1 cellular context compared by ENCODE assay signal in the genomic region with DNA sequence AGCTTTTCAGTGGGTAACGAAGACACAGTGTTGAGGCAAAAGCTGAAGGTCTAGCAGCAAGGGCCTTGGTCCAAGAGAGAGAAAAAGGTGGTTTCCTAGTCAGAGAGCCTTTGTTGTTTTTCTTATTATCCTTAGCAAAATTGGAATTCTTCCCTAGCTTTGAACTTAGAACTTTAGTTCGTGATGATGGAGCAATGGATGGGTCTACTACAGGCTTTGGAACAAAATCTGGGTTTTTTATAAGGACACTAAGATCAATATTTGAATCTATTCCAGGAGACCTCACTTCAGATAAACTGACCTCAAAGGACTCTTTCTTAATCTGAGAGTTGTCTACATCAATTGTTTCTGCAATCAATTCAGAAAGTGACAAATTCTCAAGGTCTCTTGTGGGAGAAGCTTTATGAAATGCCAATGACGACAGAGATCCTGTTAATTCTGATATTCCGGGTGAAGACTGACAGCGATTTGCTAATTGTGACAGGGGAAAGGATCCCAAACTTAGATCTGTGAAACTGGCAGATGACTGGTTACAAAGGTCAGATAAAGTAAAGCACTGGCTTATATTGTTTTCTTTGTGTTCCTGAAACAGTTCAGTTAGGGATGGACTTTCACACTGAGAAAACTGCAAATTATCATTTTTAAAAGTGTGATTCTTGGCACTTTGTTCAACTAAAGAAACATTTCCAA.
TF ChIP-seq lines count a peak whose summit lies in the region.

No MANE protein-coding gene starts in this region.

TF ChIP-seq in HepG2, 621 proteins besides CTCF, POLR2A, EP300 and RAD21:
- TF ChIP-seq CREB1 (IDR thresholded peaks at IDR 0.05) (peak; percentile 36; the same call in 1 of the 2 replicates), CREB1 (CRISPR knock-in tag; IDR thresholded peaks at IDR 0.05) (peak; percentile 49; the same call in 1 of the 2 replicates), HNF4G (IDR thresholded peaks at IDR 0.05; ENCODE audit: borderline replicate concordance, low read depth, low read length) (peak; percentile 34; the same call in 1 of the 2 replicates), HNF4G (CRISPR knock-in tag; IDR thresholded peaks at IDR 0.05; ENCODE audit: borderline replicate concordance, low read depth) (no peak), ZNF136 (CRISPR knock-in tag; IDR thresholded peaks at IDR 0.05; ENCODE audit: low read depth) (no peak), KDM5A (IDR thresholded peaks at IDR 0.05; ENCODE audit: borderline replicate concordance, low read length) (no peak), SOX5 (CRISPR knock-in tag; IDR thresholded peaks at IDR 0.05; ENCODE audit: borderline replicate concordance) (0 out of 2 replicates have a peak, but pooled peaks have one; percentile 25), SAFB2 (CRISPR knock-in tag; IDR thresholded peaks at IDR 0.05; ENCODE audit: borderline replicate concordance, low read depth) (no peak), ZNF839 (CRISPR knock-in tag; IDR thresholded peaks at IDR 0.05; ENCODE audit: borderline replicate concordance) (no peak), ZNF343 (CRISPR knock-in tag; IDR thresholded peaks at IDR 0.05) (no peak), DPF2 (CRISPR knock-in tag; IDR thresholded peaks at IDR 0.05; ENCODE audit: borderline replicate concordance, low read depth) (0 out of 2 replicates have a peak, but pooled peaks have one; percentile 35), FOXJ3 (CRISPR knock-in tag; IDR thresholded peaks at IDR 0.05; ENCODE audit: borderline replicate concordance) (0 out of 2 replicates have a peak, but pooled peaks have one; percentile 53), ZNF616 (CRISPR knock-in tag; IDR thresholded peaks at IDR 0.05; ENCODE audit: low read depth) (no peak), ZSCAN29 (CRISPR knock-in tag; conservative IDR thresholded peaks at IDR 0.05) (0 out of 2 replicates have a peak, but pooled peaks have one; percentile 10), SOX6 (IDR thresholded peaks at IDR 0.05) (no peak), SOX6 (CRISPR knock-in tag; IDR thresholded peaks at IDR 0.05) (peak; percentile 65), ZNF382 (CRISPR knock-in tag; IDR thresholded peaks at IDR 0.05; ENCODE audit: borderline replicate concordance) (no peak), GFI1 (CRISPR knock-in tag; IDR thresholded peaks at IDR 0.05; ENCODE audit: borderline replicate concordance) (peak; percentile 25; the same call in 1 of the 2 replicates), KMT2B (CRISPR knock-in tag; IDR thresholded peaks at IDR 0.05) (peak; percentile 32; the same call in 1 of the 2 replicates), MEIS2 (CRISPR knock-in tag; IDR thresholded peaks at IDR 0.05) (no peak), CHD4 (IDR thresholded peaks at IDR 0.05; ENCODE audit: borderline replicate concordance, low read length) (0 out of 2 replicates have a peak, but pooled peaks have one; percentile 31), ZNF367 (CRISPR knock-in tag; IDR thresholded peaks at IDR 0.05; ENCODE audit: borderline replicate concordance) (no peak), SAP130 (CRISPR knock-in tag; IDR thresholded peaks at IDR 0.05; ENCODE audit: low read depth) (no peak), ZNF781 (CRISPR knock-in tag; IDR thresholded peaks at IDR 0.05; ENCODE audit: borderline replicate concordance, not compliant biosample characterization) (no peak), SYNCRIP (IDR thresholded peaks at IDR 0.05; ENCODE audit: insufficient read depth, low read depth, low read length) (no peak), YY1 (IDR thresholded peaks at IDR 0.05; ENCODE audit: insufficient read depth, insufficient replicate concordance, low read depth, low read length) (no peak), NR2F6 (IDR thresholded peaks at IDR 0.05) (peak; percentile 26), NR2F6 (CRISPR knock-in tag; IDR thresholded peaks at IDR 0.05) (no peak), RBM39 (IDR thresholded peaks at IDR 0.05; ENCODE audit: low read depth, low read length, poor library complexity, severe bottlenecking) (no peak), ASH2L (IDR thresholded peaks at IDR 0.05; ENCODE audit: insufficient read length, low read depth, low read length) (peak; percentile 30), HNF4A (CRISPR knock-in tag; IDR thresholded peaks at IDR 0.05) (peak; percentile 58), ZNF446 (CRISPR knock-in tag; IDR thresholded peaks at IDR 0.05) (no peak), TARDBP (CRISPR knock-in tag; IDR thresholded peaks at IDR 0.05) (no peak), NONO (IDR thresholded peaks at IDR 0.05) (no peak), NONO (CRISPR knock-in tag; conservative IDR thresholded peaks at IDR 0.05) (no peak), GABPB1 (CRISPR knock-in tag; IDR thresholded peaks at IDR 0.05) (no peak), ZFP36L1 (CRISPR knock-in tag; IDR thresholded peaks at IDR 0.05) (0 out of 2 replicates have a peak, but pooled peaks have one; percentile 59), ZMYM4 (CRISPR knock-in tag; IDR thresholded peaks at IDR 0.05) (peak; percentile 16; the same call in 1 of the 2 replicates)
- TF ChIP-seq, protein P1, sequence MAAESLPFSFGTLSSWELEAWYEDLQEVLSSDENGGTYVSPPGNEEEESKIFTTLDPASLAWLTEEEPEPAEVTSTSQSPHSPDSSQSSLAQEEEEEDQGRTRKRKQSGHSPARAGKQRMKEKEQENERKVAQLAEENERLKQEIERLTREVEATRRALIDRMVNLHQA (CRISPR knock-in tag; IDR thresholded peaks at IDR 0.05) = no peak
- TF ChIP-seq, protein P2, sequence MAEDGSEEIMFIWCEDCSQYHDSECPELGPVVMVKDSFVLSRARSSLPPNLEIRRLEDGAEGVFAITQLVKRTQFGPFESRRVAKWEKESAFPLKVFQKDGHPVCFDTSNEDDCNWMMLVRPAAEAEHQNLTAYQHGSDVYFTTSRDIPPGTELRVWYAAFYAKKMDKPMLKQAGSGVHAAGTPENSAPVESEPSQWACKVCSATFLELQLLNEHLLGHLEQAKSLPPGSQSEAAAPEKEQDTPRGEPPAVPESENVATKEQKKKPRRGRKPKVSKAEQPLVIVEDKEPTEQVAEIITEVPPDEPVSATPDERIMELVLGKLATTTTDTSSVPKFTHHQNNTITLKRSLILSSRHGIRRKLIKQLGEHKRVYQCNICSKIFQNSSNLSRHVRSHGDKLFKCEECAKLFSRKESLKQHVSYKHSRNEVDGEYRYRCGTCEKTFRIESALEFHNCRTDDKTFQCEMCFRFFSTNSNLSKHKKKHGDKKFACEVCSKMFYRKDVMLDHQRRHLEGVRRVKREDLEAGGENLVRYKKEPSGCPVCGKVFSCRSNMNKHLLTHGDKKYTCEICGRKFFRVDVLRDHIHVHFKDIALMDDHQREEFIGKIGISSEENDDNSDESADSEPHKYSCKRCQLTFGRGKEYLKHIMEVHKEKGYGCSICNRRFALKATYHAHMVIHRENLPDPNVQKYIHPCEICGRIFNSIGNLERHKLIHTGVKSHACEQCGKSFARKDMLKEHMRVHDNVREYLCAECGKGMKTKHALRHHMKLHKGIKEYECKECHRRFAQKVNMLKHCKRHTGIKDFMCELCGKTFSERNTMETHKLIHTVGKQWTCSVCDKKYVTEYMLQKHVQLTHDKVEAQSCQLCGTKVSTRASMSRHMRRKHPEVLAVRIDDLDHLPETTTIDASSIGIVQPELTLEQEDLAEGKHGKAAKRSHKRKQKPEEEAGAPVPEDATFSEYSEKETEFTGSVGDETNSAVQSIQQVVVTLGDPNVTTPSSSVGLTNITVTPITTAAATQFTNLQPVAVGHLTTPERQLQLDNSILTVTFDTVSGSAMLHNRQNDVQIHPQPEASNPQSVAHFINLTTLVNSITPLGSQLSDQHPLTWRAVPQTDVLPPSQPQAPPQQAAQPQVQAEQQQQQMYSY (CRISPR knock-in tag; IDR thresholded peaks at IDR 0.05) = no peak
- TF ChIP-seq, protein P3, sequence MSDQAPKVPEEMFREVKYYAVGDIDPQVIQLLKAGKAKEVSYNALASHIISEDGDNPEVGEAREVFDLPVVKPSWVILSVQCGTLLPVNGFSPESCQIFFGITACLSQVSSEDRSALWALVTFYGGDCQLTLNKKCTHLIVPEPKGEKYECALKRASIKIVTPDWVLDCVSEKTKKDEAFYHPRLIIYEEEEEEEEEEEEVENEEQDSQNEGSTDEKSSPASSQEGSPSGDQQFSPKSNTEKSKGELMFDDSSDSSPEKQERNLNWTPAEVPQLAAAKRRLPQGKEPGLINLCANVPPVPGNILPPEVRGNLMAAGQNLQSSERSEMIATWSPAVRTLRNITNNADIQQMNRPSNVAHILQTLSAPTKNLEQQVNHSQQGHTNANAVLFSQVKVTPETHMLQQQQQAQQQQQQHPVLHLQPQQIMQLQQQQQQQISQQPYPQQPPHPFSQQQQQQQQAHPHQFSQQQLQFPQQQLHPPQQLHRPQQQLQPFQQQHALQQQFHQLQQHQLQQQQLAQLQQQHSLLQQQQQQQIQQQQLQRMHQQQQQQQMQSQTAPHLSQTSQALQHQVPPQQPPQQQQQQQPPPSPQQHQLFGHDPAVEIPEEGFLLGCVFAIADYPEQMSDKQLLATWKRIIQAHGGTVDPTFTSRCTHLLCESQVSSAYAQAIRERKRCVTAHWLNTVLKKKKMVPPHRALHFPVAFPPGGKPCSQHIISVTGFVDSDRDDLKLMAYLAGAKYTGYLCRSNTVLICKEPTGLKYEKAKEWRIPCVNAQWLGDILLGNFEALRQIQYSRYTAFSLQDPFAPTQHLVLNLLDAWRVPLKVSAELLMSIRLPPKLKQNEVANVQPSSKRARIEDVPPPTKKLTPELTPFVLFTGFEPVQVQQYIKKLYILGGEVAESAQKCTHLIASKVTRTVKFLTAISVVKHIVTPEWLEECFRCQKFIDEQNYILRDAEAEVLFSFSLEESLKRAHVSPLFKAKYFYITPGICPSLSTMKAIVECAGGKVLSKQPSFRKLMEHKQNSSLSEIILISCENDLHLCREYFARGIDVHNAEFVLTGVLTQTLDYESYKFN (CRISPR knock-in tag; conservative IDR thresholded peaks at IDR 0.05) = peak; percentile 40; the same call in 1 of the 2 replicates
- TF ChIP-seq, protein P4, sequence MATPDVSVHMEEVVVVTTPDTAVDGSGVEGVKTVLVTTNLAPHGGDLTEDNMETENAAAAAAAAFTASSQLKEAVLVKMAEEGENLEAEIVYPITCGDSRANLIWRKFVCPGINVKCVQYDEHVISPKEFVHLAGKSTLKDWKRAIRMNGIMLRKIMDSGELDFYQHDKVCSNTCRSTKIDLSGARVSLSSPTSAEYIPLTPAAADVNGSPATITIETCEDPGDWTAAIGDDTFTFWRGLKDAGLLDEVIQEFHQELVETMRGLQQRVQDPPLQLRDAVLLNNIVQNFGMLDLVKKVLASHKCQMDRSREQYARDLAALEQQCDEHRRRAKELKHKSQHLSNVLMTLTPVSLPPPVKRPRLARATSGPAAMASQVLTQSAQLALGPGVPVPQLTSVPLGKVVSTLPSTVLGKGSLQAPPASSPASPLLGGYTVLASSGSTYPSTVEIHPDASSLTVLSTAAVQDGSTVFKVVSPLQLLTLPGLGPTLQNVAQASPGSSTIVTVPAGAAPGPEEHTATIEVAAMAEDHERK (CRISPR knock-in tag; IDR thresholded peaks at IDR 0.05; ENCODE audit: low read depth) = no peak
- TF ChIP-seq, protein P5, sequence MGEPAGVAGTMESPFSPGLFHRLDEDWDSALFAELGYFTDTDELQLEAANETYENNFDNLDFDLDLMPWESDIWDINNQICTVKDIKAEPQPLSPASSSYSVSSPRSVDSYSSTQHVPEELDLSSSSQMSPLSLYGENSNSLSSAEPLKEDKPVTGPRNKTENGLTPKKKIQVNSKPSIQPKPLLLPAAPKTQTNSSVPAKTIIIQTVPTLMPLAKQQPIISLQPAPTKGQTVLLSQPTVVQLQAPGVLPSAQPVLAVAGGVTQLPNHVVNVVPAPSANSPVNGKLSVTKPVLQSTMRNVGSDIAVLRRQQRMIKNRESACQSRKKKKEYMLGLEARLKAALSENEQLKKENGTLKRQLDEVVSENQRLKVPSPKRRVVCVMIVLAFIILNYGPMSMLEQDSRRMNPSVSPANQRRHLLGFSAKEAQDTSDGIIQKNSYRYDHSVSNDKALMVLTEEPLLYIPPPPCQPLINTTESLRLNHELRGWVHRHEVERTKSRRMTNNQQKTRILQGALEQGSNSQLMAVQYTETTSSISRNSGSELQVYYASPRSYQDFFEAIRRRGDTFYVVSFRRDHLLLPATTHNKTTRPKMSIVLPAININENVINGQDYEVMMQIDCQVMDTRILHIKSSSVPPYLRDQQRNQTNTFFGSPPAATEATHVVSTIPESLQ (CRISPR knock-in tag; conservative IDR thresholded peaks at IDR 0.05) = no peak
- TF ChIP-seq, protein P6, sequence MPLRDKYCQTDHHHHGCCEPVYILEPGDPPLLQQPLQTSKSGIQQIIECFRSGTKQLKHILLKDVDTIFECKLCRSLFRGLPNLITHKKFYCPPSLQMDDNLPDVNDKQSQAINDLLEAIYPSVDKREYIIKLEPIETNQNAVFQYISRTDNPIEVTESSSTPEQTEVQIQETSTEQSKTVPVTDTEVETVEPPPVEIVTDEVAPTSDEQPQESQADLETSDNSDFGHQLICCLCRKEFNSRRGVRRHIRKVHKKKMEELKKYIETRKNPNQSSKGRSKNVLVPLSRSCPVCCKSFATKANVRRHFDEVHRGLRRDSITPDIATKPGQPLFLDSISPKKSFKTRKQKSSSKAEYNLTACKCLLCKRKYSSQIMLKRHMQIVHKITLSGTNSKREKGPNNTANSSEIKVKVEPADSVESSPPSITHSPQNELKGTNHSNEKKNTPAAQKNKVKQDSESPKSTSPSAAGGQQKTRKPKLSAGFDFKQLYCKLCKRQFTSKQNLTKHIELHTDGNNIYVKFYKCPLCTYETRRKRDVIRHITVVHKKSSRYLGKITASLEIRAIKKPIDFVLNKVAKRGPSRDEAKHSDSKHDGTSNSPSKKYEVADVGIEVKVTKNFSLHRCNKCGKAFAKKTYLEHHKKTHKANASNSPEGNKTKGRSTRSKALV (CRISPR knock-in tag; IDR thresholded peaks at IDR 0.05) = 0 out of 2 replicates have a peak, but pooled peaks have one; percentile 20
- TF ChIP-seq, protein P7, sequence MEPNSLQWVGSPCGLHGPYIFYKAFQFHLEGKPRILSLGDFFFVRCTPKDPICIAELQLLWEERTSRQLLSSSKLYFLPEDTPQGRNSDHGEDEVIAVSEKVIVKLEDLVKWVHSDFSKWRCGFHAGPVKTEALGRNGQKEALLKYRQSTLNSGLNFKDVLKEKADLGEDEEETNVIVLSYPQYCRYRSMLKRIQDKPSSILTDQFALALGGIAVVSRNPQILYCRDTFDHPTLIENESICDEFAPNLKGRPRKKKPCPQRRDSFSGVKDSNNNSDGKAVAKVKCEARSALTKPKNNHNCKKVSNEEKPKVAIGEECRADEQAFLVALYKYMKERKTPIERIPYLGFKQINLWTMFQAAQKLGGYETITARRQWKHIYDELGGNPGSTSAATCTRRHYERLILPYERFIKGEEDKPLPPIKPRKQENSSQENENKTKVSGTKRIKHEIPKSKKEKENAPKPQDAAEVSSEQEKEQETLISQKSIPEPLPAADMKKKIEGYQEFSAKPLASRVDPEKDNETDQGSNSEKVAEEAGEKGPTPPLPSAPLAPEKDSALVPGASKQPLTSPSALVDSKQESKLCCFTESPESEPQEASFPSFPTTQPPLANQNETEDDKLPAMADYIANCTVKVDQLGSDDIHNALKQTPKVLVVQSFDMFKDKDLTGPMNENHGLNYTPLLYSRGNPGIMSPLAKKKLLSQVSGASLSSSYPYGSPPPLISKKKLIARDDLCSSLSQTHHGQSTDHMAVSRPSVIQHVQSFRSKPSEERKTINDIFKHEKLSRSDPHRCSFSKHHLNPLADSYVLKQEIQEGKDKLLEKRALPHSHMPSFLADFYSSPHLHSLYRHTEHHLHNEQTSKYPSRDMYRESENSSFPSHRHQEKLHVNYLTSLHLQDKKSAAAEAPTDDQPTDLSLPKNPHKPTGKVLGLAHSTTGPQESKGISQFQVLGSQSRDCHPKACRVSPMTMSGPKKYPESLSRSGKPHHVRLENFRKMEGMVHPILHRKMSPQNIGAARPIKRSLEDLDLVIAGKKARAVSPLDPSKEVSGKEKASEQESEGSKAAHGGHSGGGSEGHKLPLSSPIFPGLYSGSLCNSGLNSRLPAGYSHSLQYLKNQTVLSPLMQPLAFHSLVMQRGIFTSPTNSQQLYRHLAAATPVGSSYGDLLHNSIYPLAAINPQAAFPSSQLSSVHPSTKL (CRISPR knock-in tag; IDR thresholded peaks at IDR 0.05) = peak; percentile 37; the same call in 1 of the 2 replicates
